Comparison of ENCODE assay signal across 19 cellular contexts in the genomic region with DNA sequence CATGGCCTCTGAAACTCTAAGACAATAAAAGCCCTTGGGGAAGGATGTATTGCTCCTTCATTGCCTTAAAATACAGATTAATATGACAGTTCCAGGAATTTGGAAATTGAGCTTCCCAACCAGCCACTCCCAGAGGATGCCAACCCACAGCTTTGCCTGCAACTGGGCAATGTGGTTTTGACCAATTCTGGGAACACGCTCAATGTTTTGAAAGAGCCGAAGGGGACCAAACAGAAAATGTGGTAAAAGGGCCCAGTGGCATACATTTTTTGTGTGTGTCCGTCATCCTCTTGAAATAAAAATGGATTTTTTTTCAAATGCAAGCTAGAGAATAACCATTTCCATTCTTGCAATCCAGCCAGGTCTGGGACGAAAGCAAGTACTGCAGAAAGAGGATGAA.
A peak's percentile ranks its signal among the peaks of the same experiment; 100 is the strongest.
DNase-seq lines count a peak whose midpoint lies in the region; ATAC-seq, FAIRE-seq and TF ChIP-seq lines count a peak whose summit lies in the region.
"Had no signal": no experiment of that assay in that cellular context is flagged by ENCODE, and none has a peak within 500 bp of the region (broad histone marks: within the 10 kb centered on the region; RNA-seq: fewer than 3 reads in every experiment).

No MANE protein-coding gene starts in this region.

- no peaks in the 10 kb centered on the region for H3K79me1 ChIP-seq in H1 (ENCODE audit: low read depth, low read length)
- no peaks in the 10 kb centered on the region for H3K79me1 ChIP-seq in neuronal stem cell (ENCODE audit: low read depth, low read length)

- H2BK20ac ChIP-seq in H1 (ENCODE audit: low read length) = no peak overlapping the region

- no peak for TF ChIP-seq CTCF in AG09309 (IDR thresholded peaks at IDR 0.05; ENCODE audit: control insufficient read depth, insufficient read depth, low read depth, low read length, missing control alignments)
- TF ChIP-seq CTCF in H1 (IDR thresholded peaks at IDR 0.05; ENCODE audit: control extremely low read depth in 1 of 3, insufficient read depth in 1 of 3, low read depth in 1 of 3, low read length in 3 of 3) = no peak

- H3K4ac ChIP-seq in H1 (replicated peaks; ENCODE audit: insufficient read length, low read depth, low read length) (no peak overlapping the region), neuronal stem cell (ENCODE audit: low read length) (no peak overlapping the region)

- no peaks in the 10 kb centered on the region for H3K23me2 ChIP-seq in H1 (ENCODE audit: low read depth, low read length)

- H3K4me3 ChIP-seq in AG09309 (ENCODE audit: control insufficient read depth, low read depth, low read length) = no peak overlapping the region
- no peak overlapping the region for H3K4me3 ChIP-seq in H1 (ENCODE audit: extremely low read depth in 1 of 4, insufficient read depth in 2 of 4, low read depth in 3 of 4, low read length in 4 of 4)
- no peak overlapping the region for H3K4me3 ChIP-seq in neuronal stem cell (ENCODE audit: low read length in 2 of 2)
- H3K4me3 ChIP-seq in CD4-positive, alpha-beta memory T cell (ENCODE audit: low read length in 2 of 2) = no peak overlapping the region
- H3K4me3 ChIP-seq: PC-9 had no signal

- intact Hi-C loops in CD4-positive, alpha-beta memory T cell (cut with micrococcal nuclease) = no loop called here

- H3K36me3 ChIP-seq in H1 (ENCODE audit: control insufficient read depth in 2 of 4, insufficient read depth in 4 of 4, low read length in 3 of 4) = no peaks in the 10 kb centered on the region
- no peaks in the 10 kb centered on the region for H3K36me3 ChIP-seq in neuronal stem cell (replicated peaks in 1 of 2; ENCODE audit: control insufficient read depth in 2 of 2, insufficient read depth in 2 of 2, low read length in 2 of 2)
- no peaks in the 10 kb centered on the region for H3K36me3 ChIP-seq in CD4-positive, alpha-beta memory T cell (ENCODE audit: insufficient read depth, low read length)

- no peak for TF ChIP-seq EP300 in H1 (IDR thresholded peaks at IDR 0.05; ENCODE audit: borderline replicate concordance in 1 of 2, low read depth in 2 of 2, low read length in 2 of 2)

- DNase-seq in AG09309 (ENCODE audit: low read depth) = peak; percentile 77
- peak; percentile 65 for DNase-seq in HS-27A (ENCODE audit: low read depth)
- DNase-seq in H1 (ENCODE audit: low read depth in 1 of 2, low spot score in 2 of 2) = no peak
- no peak for DNase-seq in neuronal stem cell (ENCODE audit: low spot score)
- no peak for DNase-seq in substantia nigra (lab: John Stamatoyannopoulos, UW)
- DNase-seq in NOMO-1 (lab: John Stamatoyannopoulos, UW; ENCODE audit: unreplicated experiment in 2 of 2) = no peak
- no peak for DNase-seq in CD4-positive, alpha-beta memory T cell
- DNase-seq: DMS153, HFFc6, NCI-H1105, NCI-H1694, NCI-H510A treated with DMSO at 0.1 percent for 48 hours, NCI-H82, PC-9 had no signal

- H2BK12ac ChIP-seq in H1 (ENCODE audit: low read depth, low read length) (no peak overlapping the region), neuronal stem cell (ENCODE audit: low read length) (no peak overlapping the region)

- no peak for TF ChIP-seq RAD21 in H1 (IDR thresholded peaks at IDR 0.05 in 1 of 2, conservative IDR thresholded peaks at IDR 0.05 in 1 of 2; ENCODE audit: low read depth in 2 of 2, low read length in 2 of 2)

- no peaks in the 10 kb centered on the region for H3K27me3 Mint-ChIP-seq in CD4-positive, alpha-beta memory T cell

- no peak overlapping the region for H2AK5ac ChIP-seq in H1 (ENCODE audit: low read depth, low read length)
- no peak overlapping the region for H2AK5ac ChIP-seq in neuronal stem cell (ENCODE audit: low read depth, low read length)

- H3K23ac ChIP-seq in H1 (ENCODE audit: insufficient read length) = no peak overlapping the region
- H3K23ac ChIP-seq in neuronal stem cell (ENCODE audit: low read depth, low read length, poor library complexity) = no peak overlapping the region

- peaks cover 2 to 15% (median 4%) of the 10 kb centered on the region in 4 experiments; a peak in 3 of 7 replicates for H3K4me1 ChIP-seq in H1 (replicated peaks in 1 of 4; ENCODE audit: control insufficient read depth in 3 of 4, insufficient read depth in 4 of 4, low read length in 3 of 4)
- no peaks in the 10 kb centered on the region for H3K4me1 ChIP-seq in neuronal stem cell (ENCODE audit: control insufficient read depth in 2 of 2, insufficient read depth in 1 of 2, low read depth in 1 of 2, low read length in 2 of 2)
- H3K4me1 ChIP-seq in CD4-positive, alpha-beta memory T cell (ENCODE audit: insufficient read depth, low read length) = no peaks in the 10 kb centered on the region

- H3K4me3 Mint-ChIP-seq in CD4-positive, alpha-beta memory T cell = no peak overlapping the region
- H3K4me3 Mint-ChIP-seq: HFFc6 had no signal

- no peak for TF ChIP-seq POLR2A in H1 (IDR thresholded peaks at IDR 0.05; ENCODE audit: control extremely low read depth in 1 of 2, low read depth in 2 of 2, low read length in 2 of 2)

- no peak overlapping the region for H4K5ac ChIP-seq in H1 (ENCODE audit: insufficient read length, low read depth, low read length)

- CTCF ChIA-PET in H1 (lab: Charles Lee; ENCODE audit: partially characterized antibody) = interaction anchor here (1.0 to 2.3 kb wide), 3 partner anchors 15 to 1232 kb away, joined by 3 to 9 read pairs (median 4); no protein-coding TSS in a partner anchor
- CTCF ChIA-PET in CD4-positive, alpha-beta memory T cell (lab: Charles Lee; ENCODE audit: partially characterized antibody) = interaction anchor here (1.7 kb wide), 1 partner anchor 40 kb away, joined by 3 read pairs; no protein-coding TSS in a partner anchor

- H3K4me1 Mint-ChIP-seq in CD4-positive, alpha-beta memory T cell = no peaks in the 10 kb centered on the region

- H3K9ac ChIP-seq in H1 (replicated peaks in 1 of 4; ENCODE audit: extremely low read depth in 1 of 4, low read depth in 3 of 4, low read length in 3 of 4) (no peak overlapping the region), neuronal stem cell (ENCODE audit: low read depth, low read length, poor library complexity) (no peak overlapping the region)
- H3K9ac ChIP-seq: KMS-11 had no signal

- H4K91ac ChIP-seq in H1 (replicated peaks; ENCODE audit: insufficient read length, low read length) (no peak overlapping the region), neuronal stem cell (ENCODE audit: low read depth, low read length, poor library complexity) (no peak overlapping the region)

- H4K20me1 ChIP-seq in H1 (replicated peaks in 1 of 2; ENCODE audit: control insufficient read depth in 1 of 2, insufficient read depth in 2 of 2, low read length in 2 of 2) = no peaks in the 10 kb centered on the region

- H3K14ac ChIP-seq in H1 (ENCODE audit: insufficient read length) = no peak overlapping the region
- H3K14ac ChIP-seq in neuronal stem cell (ENCODE audit: low read length) = no peak overlapping the region

- H2BK5ac ChIP-seq in H1 (ENCODE audit: low read depth, low read length) (no peak overlapping the region), neuronal stem cell (ENCODE audit: low read length) (no peak overlapping the region)

- no peak overlapping the region for H3K27ac ChIP-seq in H1 (ENCODE audit: low read depth, low read length)
- no peak overlapping the region for H3K27ac ChIP-seq in neuronal stem cell (replicated peaks; ENCODE audit: low read length)
- no peak overlapping the region for H3K27ac ChIP-seq in substantia nigra (ENCODE audit: low read depth, low read length, poor library complexity, severe bottlenecking)
- H3K27ac ChIP-seq in CD4-positive, alpha-beta memory T cell (ENCODE audit: low read depth, low read length) = no peak overlapping the region
- H3K27ac ChIP-seq: C4-2B, KMS-11, PC-9 had no signal

- H2BK15ac ChIP-seq in H1 (ENCODE audit: low read length) (no peak overlapping the region), neuronal stem cell (ENCODE audit: low read length) (no peak overlapping the region)

- H2BK120ac ChIP-seq in H1 (replicated peaks; ENCODE audit: low read depth, low read length) (no peak overlapping the region), neuronal stem cell (ENCODE audit: low read depth, low read length) (no peak overlapping the region)

- no peaks in the 10 kb centered on the region for H3K36me3 Mint-ChIP-seq in CD4-positive, alpha-beta memory T cell

- H3K56ac ChIP-seq in H1 (replicated peaks; ENCODE audit: insufficient read length, low read depth, low read length) = no peak overlapping the region

- H3K79me2 ChIP-seq in H1 (ENCODE audit: control insufficient read depth in 1 of 2, insufficient read depth in 2 of 2, low read length in 2 of 2) = no peaks in the 10 kb centered on the region

- no peaks in the 10 kb centered on the region for H3K9me3 ChIP-seq in H1 (ENCODE audit: insufficient read depth in 2 of 2, low read depth in 1 of 2, low read length in 1 of 2)
- H3K9me3 ChIP-seq in neuronal stem cell (replicated peaks in 1 of 2; ENCODE audit: control insufficient read depth in 2 of 2, insufficient read depth in 1 of 2, low read depth in 1 of 2, low read length in 2 of 2) = no peaks in the 10 kb centered on the region
- no peaks in the 10 kb centered on the region for H3K9me3 ChIP-seq in CD4-positive, alpha-beta memory T cell (ENCODE audit: control insufficient read depth in 1 of 2, low read length in 2 of 2)

- H3K9me3 Mint-ChIP-seq in CD4-positive, alpha-beta memory T cell = no peaks in the 10 kb centered on the region
- H3K9me3 Mint-ChIP-seq: HFFc6 had no signal

- peak overlapping the region; percentile 22; the same call in 1 of the 2 replicates for H2AFZ ChIP-seq in H1 (ENCODE audit: low read length)
- H2AFZ ChIP-seq in neuronal stem cell (ENCODE audit: low read length) = peak overlapping the region; percentile 25
- H2AFZ ChIP-seq: PC-9 had no signal

- H4K8ac ChIP-seq in H1 (ENCODE audit: extremely low read depth, insufficient read depth, low read length) = no peak overlapping the region
- no peak overlapping the region for H4K8ac ChIP-seq in neuronal stem cell (ENCODE audit: low read depth, low read length)

- 87% methylated on average over 4 of the region's 4 CpGs; no CpG with 5 or more reads in 1 of the 2 experiments for WGBS in H1 (ENCODE audit: extremely low coverage in 1 of 2, insufficient coverage in 1 of 2, insufficient read length in 1 of 2, insufficient replicate concordance in 2 of 2, low coverage in 1 of 2, low lambda C conversion rate in 2 of 2, missing lambda C conversion rate in 1 of 2), 2 experiments
- no CpG with 5 or more reads among the region's 4 CpGs for WGBS in neuronal stem cell (ENCODE audit: extremely low coverage in 2 of 2, insufficient read length in 2 of 2, insufficient replicate concordance in 1 of 2), 2 donors

- no peak for FAIRE-seq in H1 (lab: Jason Lieb, UNC)
- FAIRE-seq: HepG2 had no signal

- H3K27ac Mint-ChIP-seq in CD4-positive, alpha-beta memory T cell = no peak overlapping the region
- H3K27ac Mint-ChIP-seq: HFFc6 had no signal

- ATAC-seq in HG02571 (IDR thresholded peaks at IDR 0.05; ENCODE audit: unreplicated experiment) = no peak
- ATAC-seq: HepG2, Right ventricle myocardium inferior had no signal

- H3K4me2 ChIP-seq in H1 (ENCODE audit: insufficient read depth in 1 of 2, low read depth in 2 of 2, low read length in 2 of 2) (no peak overlapping the region), neuronal stem cell (ENCODE audit: insufficient read depth, low read length, poor library complexity, severe bottlenecking) (no peak overlapping the region)
- H3K4me2 ChIP-seq: KMS-11, PC-9 had no signal

- POLR2A ChIA-PET in H1 (lab: Charles Lee; ENCODE audit: partially characterized antibody) = no interaction called here
- POLR2A ChIA-PET in CD4-positive, alpha-beta memory T cell (lab: Charles Lee; ENCODE audit: partially characterized antibody) = no interaction called here

- H3K18ac ChIP-seq in H1 (ENCODE audit: extremely low read depth, low read length) = no peak overlapping the region
- no peak overlapping the region for H3K18ac ChIP-seq in neuronal stem cell (ENCODE audit: low read length)

- H3K27me3 ChIP-seq in H1 (replicated peaks in 1 of 4; ENCODE audit: control insufficient read depth in 3 of 4, extremely low read depth in 1 of 4, insufficient read depth in 3 of 4, low read length in 3 of 4) = no peaks in the 10 kb centered on the region
- no peaks in the 10 kb centered on the region for H3K27me3 ChIP-seq in neuronal stem cell (ENCODE audit: control insufficient read depth in 3 of 3, insufficient read depth in 3 of 3, low read depth in 1 of 3, low read length in 3 of 3)
- no peaks in the 10 kb centered on the region for H3K27me3 ChIP-seq in CD4-positive, alpha-beta memory T cell (ENCODE audit: insufficient read depth, low read length)

Comparison
In these comparisons a context has a peak if more than half of its experiments do, and no peak if none do; other contexts are left out.
1. DNase-seq: peak in AG09309 (single experiment) and HS-27A (single experiment); none in H1 (0 of 2), neuronal stem cell (single experiment), substantia nigra (0 of 49), NOMO-1 (0 of 2) and CD4-positive, alpha-beta memory T cell (0 of 5).